In genomic region chr13:87889241-87889640, GRCh38 we compare ENCODE assay signal across 19 cellular contexts.
A peak's percentile ranks its signal among the peaks of the same experiment; 100 is the strongest.
DNase-seq lines count a peak whose midpoint lies in the region; ATAC-seq, FAIRE-seq and TF ChIP-seq lines count a peak whose summit lies in the region.
"Had no signal": no experiment of that assay in that cellular context is flagged by ENCODE, and none has a peak within 500 bp of the region (broad histone marks: within the 10 kb centered on the region; RNA-seq: fewer than 3 reads in every experiment).

No MANE protein-coding gene starts in this region.

- no peak for TF ChIP-seq POLR2A in esophagus muscularis mucosa (IDR thresholded peaks at IDR 0.05; ENCODE audit: low read depth)

- POLR2A ChIA-PET in CD8-positive, alpha-beta T cell (lab: Charles Lee) = no interaction called here

- CTCF ChIA-PET in CD8-positive, alpha-beta T cell (lab: Charles Lee) = no interaction called here

- H3K27me3 ChIP-seq in esophagus muscularis mucosa = no peaks in the 10 kb centered on the region
- H3K27me3 ChIP-seq in CD8-positive, alpha-beta T cell (ENCODE audit: insufficient read depth, low read length) = no peaks in the 10 kb centered on the region

- no peak for TF ChIP-seq CTCF in esophagus muscularis mucosa (IDR thresholded peaks at IDR 0.05)
- TF ChIP-seq CTCF in CD8-positive, alpha-beta T cell (IDR thresholded peaks at IDR 0.05) = no peak

- no peak overlapping the region for H3K27ac ChIP-seq in esophagus muscularis mucosa (replicated peaks in 1 of 4)
- H3K27ac ChIP-seq in CD8-positive, alpha-beta T cell (ENCODE audit: low read depth, low read length) = no peak overlapping the region
- H3K27ac ChIP-seq: A549 had no signal

- no peak for FAIRE-seq in GM19239 (lab: Jason Lieb, UNC)
- FAIRE-seq: A549, TTC549 had no signal

- no peak for TF ChIP-seq EP300 in esophagus muscularis mucosa (IDR thresholded peaks at IDR 0.05)

- H3K36me3 Mint-ChIP-seq in CD8-positive, alpha-beta T cell = no peaks in the 10 kb centered on the region

- ATAC-seq in CD8-positive, alpha-beta T cell = no peak
- ATAC-seq: A549, PC-3, T-helper 17 cell had no signal

- H3K27ac Mint-ChIP-seq in CD8-positive, alpha-beta T cell = no peak overlapping the region
- H3K27ac Mint-ChIP-seq: T-helper 17 cell had no signal

- H3K4me1 ChIP-seq in esophagus muscularis mucosa = no peaks in the 10 kb centered on the region
- H3K4me1 ChIP-seq in CD8-positive, alpha-beta T cell (ENCODE audit: insufficient read depth, low read length) = no peaks in the 10 kb centered on the region
- H3K4me1 ChIP-seq: A549 had no signal

- WGBS in esophagus muscularis mucosa = 24% methylated on average over 2 of the region's 2 CpGs

- intact Hi-C loops in esophagus muscularis mucosa (cut with DNase I) = no loop called here
- intact Hi-C loops in CD8-positive, alpha-beta T cell (cut with DNase I, micrococcal nuclease) = no loop called here

- DNase-seq in DMS153 (lab: John Stamatoyannopoulos, UW) (peak; percentile 58), NCI-H1092 (lab: John Stamatoyannopoulos, UW) (peak; percentile 67), NCI-H187 treated with DMSO at 0.1 percent for 48 hours (lab: John Stamatoyannopoulos, UW) (peak; percentile 75), NCI-H748 (lab: John Stamatoyannopoulos, UW; ENCODE audit: unreplicated experiment) (peak; percentile 97), GM19239 (ENCODE audit: insufficient read length, low spot score) (no peak), HPDE6-E6E7 (ENCODE audit: extremely low spot score) (no peak), esophagus muscularis mucosa (ENCODE audit: extremely low spot score) (no peak)
- no peak for DNase-seq in CD8-positive, alpha-beta T cell
- DNase-seq: Calu3, EL, H7, IMR-90, Kasumi-1, NCI-H2029 treated with DMSO at 0.1 percent for 48 hours, PC-3, SK-N-SH, T-helper 17 cell had no signal

- no peaks in the 10 kb centered on the region for H3K9me3 ChIP-seq in esophagus muscularis mucosa
- no peaks in the 10 kb centered on the region for H3K9me3 ChIP-seq in CD8-positive, alpha-beta T cell (ENCODE audit: low read length)
- H3K9me3 ChIP-seq: A549, SK-N-SH had no signal

- peaks cover 15% of the 10 kb centered on the region for H3K9me3 Mint-ChIP-seq in CD8-positive, alpha-beta T cell

- no peaks in the 10 kb centered on the region for H3K4me1 Mint-ChIP-seq in CD8-positive, alpha-beta T cell (ENCODE audit: low read depth)
- H3K4me1 Mint-ChIP-seq: T-helper 17 cell had no signal

- H3K4me3 ChIP-seq in esophagus muscularis mucosa = no peak overlapping the region
- no peak overlapping the region for H3K4me3 ChIP-seq in CD8-positive, alpha-beta T cell (ENCODE audit: low read depth, low read length)
- H3K4me3 ChIP-seq: A549 had no signal

- H3K4me3 Mint-ChIP-seq in CD8-positive, alpha-beta T cell = no peak overlapping the region
- H3K4me3 Mint-ChIP-seq: T-helper 17 cell had no signal

- H3K36me3 ChIP-seq in esophagus muscularis mucosa = no peaks in the 10 kb centered on the region
- no peaks in the 10 kb centered on the region for H3K36me3 ChIP-seq in CD8-positive, alpha-beta T cell (ENCODE audit: insufficient read depth, low read length)

- no peaks in the 10 kb centered on the region for H3K27me3 Mint-ChIP-seq in CD8-positive, alpha-beta T cell (ENCODE audit: low read depth)
- H3K27me3 Mint-ChIP-seq: T-helper 17 cell had no signal

Comparison
In these comparisons a context has a peak if more than half of its experiments do, and no peak if none do; other contexts are left out.
1. DNase-seq: peak in DMS153 (single experiment), NCI-H1092 (single experiment), NCI-H187 treated with DMSO at 0.1 percent for 48 hours (single experiment) and NCI-H748 (single experiment); none in GM19239 (single experiment), HPDE6-E6E7 (single experiment), esophagus muscularis mucosa (single experiment) and CD8-positive, alpha-beta T cell (0 of 7).